Comparison of ENCODE assay signal across 27 cellular contexts in genomic region chr15:87439090-87439489, GRCh38.
"Had no signal": no experiment of that assay in that cellular context is flagged by ENCODE, and none has a peak within 500 bp of the region (broad histone marks: within the 10 kb centered on the region; RNA-seq: fewer than 3 reads in every experiment).

No MANE protein-coding gene starts in this region.

- H3K27ac ChIP-seq: stomach, suprapubic skin, testis, thoracic aorta, thyroid gland, tibial artery, tibial nerve, transverse colon, upper lobe of left lung, upper lobe of right lung, uterus, vagina had no signal

- DNase-seq: stimulated activated CD4-positive, alpha-beta T cell treated with anti-CD3 and anti-CD28 coated beads, Interleukin-2, amount 100 ng/mL, for 48 hours; stimulated activated CD4-positive, alpha-beta T cell treated with anti-CD3 and anti-CD28 coated beads, Interleukin-4, amount 100 ng/mL, for 1 hour; stimulated activated CD4-positive, alpha-beta T cell treated with anti-CD3 and anti-CD28 coated beads, Interleukin-4, amount 100 ng/mL, for 24 hours; stimulated activated CD4-positive, alpha-beta T cell treated with anti-CD3 and anti-CD28 coated beads, Interleukin-4, amount 100 ng/mL, for 4 hours; stimulated activated CD8-positive, alpha-beta memory T cell treated with anti-CD3 and anti-CD28 coated beads, Interleukin-4, amount 100 ng/mL, for 48 hours; stimulated activated naive B cell treated with anti-CD40 and anti-IgM and Interleukin-4, amounts not matched to agents 10 μg/mL and 1 μg/mL and 100 μg/mL, for 72 hours; stimulated activated naive CD4-positive, alpha-beta T cell; stimulated activated naive CD4-positive, alpha-beta T cell treated with Interleukin-2 at 50 U/mL for 16 hours; stimulated activated naive CD8-positive, alpha-beta T cell treated with anti-CD3 and anti-CD28 coated beads, Interleukin-15, amount 100 ng/mL, for 72 hours; stimulated activated naive CD8-positive, alpha-beta T cell treated with anti-CD3 and anti-CD28 coated beads, Interleukin-15, Interleukin-2, amounts not matched to agents 100 U/mL and 50 U/mL, for 24 hours; stomach; substantia nigra; testis; thyroid gland; tibial artery; transverse colon; trophoblast cell; upper lobe of left lung; upper lobe of right lung; uterus had no signal

- H3K4me1 ChIP-seq: stomach, suprapubic skin, testis, thyroid gland, tibial artery, tibial nerve, transverse colon, upper lobe of left lung, upper lobe of right lung, uterus, vagina had no signal

- H3K27me3 ChIP-seq: stomach, suprapubic skin, testis, thyroid gland, tibial artery, tibial nerve, transverse colon, upper lobe of left lung, upper lobe of right lung, uterus, vagina had no signal

- H3K36me3 ChIP-seq: stomach, suprapubic skin, thoracic aorta, thyroid gland, tibial artery, tibial nerve, transverse colon, upper lobe of left lung, upper lobe of right lung, uterus, vagina had no signal

- FAIRE-seq: urothelium cell line had no signal

- H3K9me3 ChIP-seq: suprapubic skin, testis, thoracic aorta, thyroid gland, transverse colon, upper lobe of left lung, uterus, vagina had no signal

- H3K4me3 ChIP-seq: stomach, suprapubic skin, testis, thoracic aorta, thyroid gland, tibial artery, tibial nerve, transverse colon, upper lobe of left lung, upper lobe of right lung, uterus, vagina had no signal

- ATAC-seq: stimulated activated effector memory CD8-positive, alpha-beta T cell treated with anti-CD3 and anti-CD28 coated beads, Interleukin-12 subunit alpha, Interleukin-12 subunit beta, amount 100 ng/mL, for 72 hours; stimulated activated memory B cell treated with anti-CD40 and anti-IgM and Interleukin-4, amounts not matched to agents 10 μg/mL and 1 μg/mL and 100 μg/mL, for 72 hours; stimulated activated naive B cell treated with anti-CD40 and anti-IgM and Interleukin-4, amounts not matched to agents 10 μg/mL and 1 μg/mL and 100 μg/mL, for 72 hours; stimulated activated naive CD8-positive, alpha-beta T cell treated with anti-CD3 and anti-CD28 coated beads, Interleukin-15, amount 100 ng/mL, for 72 hours; stimulated activated naive CD8-positive, alpha-beta T cell treated with anti-CD3 and anti-CD28 coated beads, Interleukin-15, Interleukin-2, amounts not matched to agents 100 U/mL and 50 U/mL, for 24 hours; upper lobe of right lung had no signal
